ENCODE assay signal across 8 cellular contexts in genomic region chr11:5380740-5381342, GRCh38.
DNase-seq lines count a peak whose midpoint lies in the region; ATAC-seq and FAIRE-seq lines count a peak whose summit lies in the region.

No MANE protein-coding gene starts in this region.

- no peaks in the 10 kb centered on the region for H3K4me1 Mint-ChIP-seq in stimulated activated naive CD8-positive, alpha-beta T cell treated with anti-CD3 and anti-CD28 coated beads, Interleukin-15, amount 100 ng/mL, for 72 hours

- H3K27ac Mint-ChIP-seq in stimulated activated naive CD8-positive, alpha-beta T cell treated with anti-CD3 and anti-CD28 coated beads, Interleukin-15, amount 100 ng/mL, for 72 hours, result no peak overlapping the region

- no peaks in the 10 kb centered on the region for H3K9me3 Mint-ChIP-seq in stimulated activated naive CD8-positive, alpha-beta T cell treated with anti-CD3 and anti-CD28 coated beads, Interleukin-15, amount 100 ng/mL, for 72 hours

- no peak for FAIRE-seq in RCC 7860 (lab: Jason Lieb, UNC)

- H3K4me3 Mint-ChIP-seq in stimulated activated naive CD8-positive, alpha-beta T cell treated with anti-CD3 and anti-CD28 coated beads, Interleukin-15, amount 100 ng/mL, for 72 hours, result no peak overlapping the region

- no peaks in the 10 kb centered on the region for H3K27me3 Mint-ChIP-seq in stimulated activated naive CD8-positive, alpha-beta T cell treated with anti-CD3 and anti-CD28 coated beads, Interleukin-15, amount 100 ng/mL, for 72 hours

- peak; percentile 47 to 48 for DNase-seq in NCI-H2081 (lab: John Stamatoyannopoulos, UW)
- DNase-seq in NCI-H2081 treated with DMSO at 0.1 percent for 48 hours (lab: John Stamatoyannopoulos, UW), result no peak
- DNase-seq in RCC 7860 (ENCODE audit: low spot score), result peak; percentile 22
- peak; percentile 13 to 72 for DNase-seq in T47D (ENCODE audit: low read depth in 1 of 2, low spot score in 1 of 2)
- peak; percentile 64 for DNase-seq in kidney tubule cell (ENCODE audit: low spot score)
- DNase-seq in stimulated activated naive CD8-positive, alpha-beta T cell treated with anti-CD3 and anti-CD28 coated beads, Interleukin-15, amount 100 ng/mL, for 72 hours, result peak; percentile 21 to 37

- ATAC-seq in GM21381 (IDR thresholded peaks at IDR 0.05; ENCODE audit: unreplicated experiment) (peak; percentile 95), HG03565 (IDR thresholded peaks at IDR 0.05; ENCODE audit: unreplicated experiment) (peak; percentile 86)
- peak; percentile 66 for ATAC-seq in stimulated activated naive CD8-positive, alpha-beta T cell treated with anti-CD3 and anti-CD28 coated beads, Interleukin-15, amount 100 ng/mL, for 72 hours

- in situ Hi-C loops in T47D (cut with HindIII; ENCODE audit: low pct_unique_long_range_greater_than_20kb, low sequenced_read_pairs), result no loop called here
